In the genomic region with DNA sequence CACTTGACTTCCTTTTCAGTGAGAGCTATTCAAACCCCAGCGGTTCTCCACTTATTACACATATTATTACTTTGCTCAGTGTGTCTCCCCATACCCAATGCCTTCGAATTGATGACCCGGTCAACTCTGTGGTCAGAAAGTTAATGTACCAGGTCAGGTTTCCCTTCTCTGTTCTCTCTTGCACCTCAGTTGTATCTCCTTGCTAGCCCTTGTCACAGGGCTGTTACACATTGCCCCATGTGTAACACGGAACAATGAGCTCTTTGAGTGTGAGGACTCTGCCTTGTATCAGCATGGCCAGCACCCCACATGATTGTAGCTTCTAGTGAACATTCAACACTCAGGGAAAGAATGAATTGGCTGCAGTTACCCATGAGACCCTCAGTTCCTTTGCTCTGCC, we compare ENCODE assay signal across 14 cellular contexts.
"Had no signal": no experiment of that assay in that cellular context is flagged by ENCODE, and none has a peak within 500 bp of the region (broad histone marks: within the 10 kb centered on the region; RNA-seq: fewer than 3 reads in every experiment).

No MANE protein-coding gene starts in this region.

- H3K4me3 ChIP-seq: gastrocnemius medialis, left ventricle myocardium inferior, stomach, tibial artery, uterus had no signal

- H3K27me3 Mint-ChIP-seq: activated CD4-positive, alpha-beta T cell treated with anti-CD3 and anti-CD28 coated beads, Interleukin-2, amount 10 ng/mL, durations not matched to agents 24 days and 14 days; activated naive CD8-positive, alpha-beta T cell treated with anti-CD3 and anti-CD28 coated beads, Interleukin-2, amount 10 ng/mL, durations not matched to agents 7 days and 5 days had no signal

- H3K36me3 Mint-ChIP-seq: brain had no signal

- H3K27ac ChIP-seq: gastrocnemius medialis, left ventricle myocardium inferior, stomach, tibial artery, uterus had no signal

- H3K4me3 Mint-ChIP-seq: activated CD4-positive, alpha-beta T cell treated with anti-CD3 and anti-CD28 coated beads, Interleukin-2, amount 10 ng/mL, durations not matched to agents 24 days and 14 days; activated naive CD8-positive, alpha-beta T cell treated with anti-CD3 and anti-CD28 coated beads, Interleukin-2, amount 10 ng/mL, durations not matched to agents 7 days and 5 days; brain; nephron; T-helper 2 cell treated with Interferon-gamma antibody and Interleukin-4, amounts not matched to agents 5 μg/mL and 100 μg/mL, for 36 hours had no signal

- H3K9me3 Mint-ChIP-seq: activated CD4-positive, alpha-beta T cell treated with anti-CD3 and anti-CD28 coated beads, Interleukin-2, amount 10 ng/mL, durations not matched to agents 24 days and 14 days; activated naive CD8-positive, alpha-beta T cell treated with anti-CD3 and anti-CD28 coated beads, Interleukin-2, amount 10 ng/mL, durations not matched to agents 7 days and 5 days; T-helper 2 cell treated with Interferon-gamma antibody and Interleukin-4, amounts not matched to agents 5 μg/mL and 100 μg/mL, for 36 hours had no signal

- H3K27ac Mint-ChIP-seq: activated CD4-positive, alpha-beta T cell treated with anti-CD3 and anti-CD28 coated beads, Interleukin-2, amount 10 ng/mL, durations not matched to agents 24 days and 14 days; activated naive CD8-positive, alpha-beta T cell treated with anti-CD3 and anti-CD28 coated beads, Interleukin-2, amount 10 ng/mL, durations not matched to agents 7 days and 5 days; T-helper 2 cell treated with Interferon-gamma antibody and Interleukin-4, amounts not matched to agents 5 μg/mL and 100 μg/mL, for 36 hours had no signal

- H3K4me1 Mint-ChIP-seq: activated naive CD8-positive, alpha-beta T cell treated with anti-CD3 and anti-CD28 coated beads, Interleukin-2, amount 10 ng/mL, durations not matched to agents 7 days and 5 days had no signal

- H3K9me3 ChIP-seq: gastrocnemius medialis, left ventricle myocardium inferior, stomach, tibial artery, uterus had no signal

- ATAC-seq: gastrocnemius medialis had no signal

- H3K4me1 ChIP-seq: gastrocnemius medialis, left ventricle myocardium inferior, stomach, tibial artery, uterus had no signal

- H3K27me3 ChIP-seq: gastrocnemius medialis, stomach, tibial artery, uterus had no signal

- DNase-seq: activated CD4-positive, alpha-beta T cell treated with anti-CD3 and anti-CD28 coated beads, Interleukin-2, amount 10 ng/mL, durations not matched to agents 24 days and 14 days; activated CD4-positive, CD25-positive, alpha-beta regulatory T cell; activated CD8-positive, alpha-beta memory T cell treated with anti-CD3 and anti-CD28 coated beads for 24 hours; activated naive CD8-positive, alpha-beta T cell treated with anti-CD3 and anti-CD28 coated beads, Interleukin-2, amount 10 ng/mL, durations not matched to agents 7 days and 5 days; gastrocnemius medialis; left ventricle myocardium inferior; mesendoderm; stimulated activated CD4-positive, alpha-beta T cell treated with anti-CD3 and anti-CD28 coated beads, Interleukin-1b, Interleukin-23, amount 100 ng/mL, for 48 hours; stomach; tibial artery; uterus had no signal

- H3K36me3 ChIP-seq: gastrocnemius medialis, left ventricle myocardium inferior, tibial artery, uterus had no signal
